In the genomic region with DNA sequence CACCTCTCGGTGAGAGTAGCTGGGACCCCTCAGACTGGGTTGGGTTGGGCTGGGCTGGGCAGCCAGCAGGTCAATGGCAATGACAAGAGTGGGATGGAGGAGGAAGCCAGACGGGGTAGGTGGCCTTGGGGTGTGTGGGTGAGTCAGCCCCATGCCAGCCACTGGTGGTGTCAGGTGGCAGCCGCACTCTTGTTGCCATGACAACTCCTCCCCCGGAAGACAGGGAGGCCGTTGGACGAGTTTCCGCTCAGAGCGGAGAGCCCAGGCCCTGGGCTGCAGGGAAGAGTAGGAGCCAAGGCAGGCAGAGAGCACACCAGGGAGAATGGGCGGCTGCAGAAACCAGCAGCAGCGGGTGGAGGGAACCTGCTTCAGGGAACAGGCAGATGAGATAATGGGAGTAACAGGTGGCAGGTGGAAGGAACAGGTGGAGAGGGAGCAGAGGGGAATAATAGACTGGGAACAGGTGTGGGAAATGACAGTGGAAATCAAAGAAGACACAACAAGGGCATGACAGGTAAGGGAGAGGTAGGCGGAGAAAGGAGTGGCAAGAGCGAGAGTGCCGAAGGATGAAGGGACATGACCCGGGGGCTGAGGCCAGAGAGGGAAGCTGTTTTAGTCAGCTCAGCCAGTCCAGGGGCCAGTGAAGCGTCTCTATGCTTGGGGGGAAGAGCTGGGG, we compare ENCODE assay signal across 1 cellular context.
A peak's percentile ranks its signal among the peaks of the same experiment; 100 is the strongest.
TF ChIP-seq lines count a peak whose summit lies in the region.

No MANE protein-coding gene starts in this region.

TF ChIP-seq in HepG2, 621 proteins besides CTCF, POLR2A, EP300 and RAD21 (continued from another document and continues in another):
- TF ChIP-seq THRA (CRISPR knock-in tag; IDR thresholded peaks at IDR 0.05; ENCODE audit: borderline replicate concordance) (no peak), MYPOP (CRISPR knock-in tag; IDR thresholded peaks at IDR 0.05) (no peak), MYC (CRISPR knock-in tag; IDR thresholded peaks at IDR 0.05; ENCODE audit: borderline replicate concordance) (no peak), ZBTB14 (CRISPR knock-in tag; IDR thresholded peaks at IDR 0.05) (no peak), NR2F2 (IDR thresholded peaks at IDR 0.05; ENCODE audit: borderline replicate concordance, low read depth) (no peak), ZNF619 (CRISPR knock-in tag; IDR thresholded peaks at IDR 0.05) (no peak), CHD2 (IDR thresholded peaks at IDR 0.05; ENCODE audit: low read depth, low read length) (no peak), AGO2 (optimal IDR thresholded peaks at IDR 0.05; ENCODE audit: low read depth, low read length) (no peak), ZKSCAN5 (CRISPR knock-in tag; IDR thresholded peaks at IDR 0.05) (no peak), KLF9 (CRISPR knock-in tag; IDR thresholded peaks at IDR 0.05; ENCODE audit: low read depth) (no peak), ZNF251 (CRISPR knock-in tag; IDR thresholded peaks at IDR 0.05) (no peak), RFXANK (CRISPR knock-in tag; IDR thresholded peaks at IDR 0.05) (no peak), CHCHD3 (CRISPR knock-in tag; IDR thresholded peaks at IDR 0.05) (no peak), ZFP41 (CRISPR knock-in tag; IDR thresholded peaks at IDR 0.05; ENCODE audit: borderline replicate concordance) (no peak), ZSCAN22 (CRISPR knock-in tag; IDR thresholded peaks at IDR 0.05) (no peak), ZNF788 (CRISPR knock-in tag; IDR thresholded peaks at IDR 0.05; ENCODE audit: borderline replicate concordance) (no peak), ZNF34 (CRISPR knock-in tag; IDR thresholded peaks at IDR 0.05; ENCODE audit: borderline replicate concordance) (no peak), LRRFIP1 (CRISPR knock-in tag; conservative IDR thresholded peaks at IDR 0.05) (no peak), ZNF230 (CRISPR knock-in tag; IDR thresholded peaks at IDR 0.05) (no peak), ZNF574 (CRISPR knock-in tag; IDR thresholded peaks at IDR 0.05) (no peak), KLF12 (CRISPR knock-in tag; IDR thresholded peaks at IDR 0.05; ENCODE audit: borderline replicate concordance) (no peak), MXI1 (IDR thresholded peaks at IDR 0.05; ENCODE audit: borderline replicate concordance, low read depth, low read length) (peak; percentile 97; the same call in 2 of the 3 replicates), ZNF607 (CRISPR knock-in tag; IDR thresholded peaks at IDR 0.05; ENCODE audit: borderline replicate concordance) (no peak), ZFAT (CRISPR knock-in tag; conservative IDR thresholded peaks at IDR 0.05) (no peak), FOXK2 (IDR thresholded peaks at IDR 0.05) (no peak), KDM6A (CRISPR knock-in tag; IDR thresholded peaks at IDR 0.05; ENCODE audit: low read depth) (no peak), ZNF644 (CRISPR knock-in tag; IDR thresholded peaks at IDR 0.05; ENCODE audit: low read depth) (0 out of 2 replicates have a peak, but pooled peaks have one; percentile 9), SRSF4 (IDR thresholded peaks at IDR 0.05; ENCODE audit: low read depth, low read length, poor library complexity, severe bottlenecking) (no peak), ZNF672 (CRISPR knock-in tag; IDR thresholded peaks at IDR 0.05) (no peak), ZNF160 (CRISPR knock-in tag; IDR thresholded peaks at IDR 0.05) (no peak), CREM (IDR thresholded peaks at IDR 0.05) (no peak), CREM (CRISPR knock-in tag; IDR thresholded peaks at IDR 0.05) (no peak), MIXL1 (CRISPR knock-in tag; IDR thresholded peaks at IDR 0.05) (no peak), PHF5A (CRISPR knock-in tag; IDR thresholded peaks at IDR 0.05; ENCODE audit: low read depth, unreplicated experiment) (no peak), HDAC2 (CRISPR knock-in tag; IDR thresholded peaks at IDR 0.05) (no peak), SOX13 (IDR thresholded peaks at IDR 0.05) (no peak), SOX13 (CRISPR knock-in tag; conservative IDR thresholded peaks at IDR 0.05 in 1 of 2, IDR thresholded peaks at IDR 0.05 in 1 of 2) (no peak), ZNF724P (CRISPR knock-in tag; IDR thresholded peaks at IDR 0.05; ENCODE audit: borderline replicate concordance) (no peak), RBFOX2 (IDR thresholded peaks at IDR 0.05; ENCODE audit: low read depth, low read length) (no peak), ARID2 (CRISPR knock-in tag; IDR thresholded peaks at IDR 0.05; ENCODE audit: borderline replicate concordance) (no peak), HNRNPLL (IDR thresholded peaks at IDR 0.05; ENCODE audit: low read depth, low read length, poor library complexity, severe bottlenecking) (peak; percentile 96), ZNF382 (CRISPR knock-in tag; IDR thresholded peaks at IDR 0.05; ENCODE audit: borderline replicate concordance) (no peak), FOXA1 (IDR thresholded peaks at IDR 0.05) (no peak), FOXA1 (CRISPR knock-in tag; IDR thresholded peaks at IDR 0.05) (no peak), HNRNPUL1 (IDR thresholded peaks at IDR 0.05; ENCODE audit: low read depth, low read length) (no peak), NFE2L2 (IDR thresholded peaks at IDR 0.05; ENCODE audit: low read length) (no peak), ZNF24 (IDR thresholded peaks at IDR 0.05) (no peak), ZNF10 (CRISPR knock-in tag; IDR thresholded peaks at IDR 0.05; ENCODE audit: borderline replicate concordance, low read depth) (no peak), NCOA1 (CRISPR knock-in tag; IDR thresholded peaks at IDR 0.05) (no peak), SMC3 (IDR thresholded peaks at IDR 0.05; ENCODE audit: low read length) (no peak), FOXP4 (CRISPR knock-in tag; IDR thresholded peaks at IDR 0.05) (no peak), ZFP36 (IDR thresholded peaks at IDR 0.05; ENCODE audit: borderline replicate concordance, low read depth, low read length, partially characterized antibody) (no peak), EZH2 (conservative IDR thresholded peaks at IDR 0.05; ENCODE audit: low read depth, low read length) (no peak), BRD4 (CRISPR knock-in tag; IDR thresholded peaks at IDR 0.05) (no peak), GATAD2A (CRISPR knock-in tag; IDR thresholded peaks at IDR 0.05) (peak; percentile 69), DMAP1 (CRISPR knock-in tag; IDR thresholded peaks at IDR 0.05) (no peak), ELF4 (CRISPR knock-in tag; IDR thresholded peaks at IDR 0.05; ENCODE audit: borderline replicate concordance) (no peak), GZF1 (CRISPR knock-in tag; IDR thresholded peaks at IDR 0.05) (no peak)
- TF ChIP-seq, protein P1, sequence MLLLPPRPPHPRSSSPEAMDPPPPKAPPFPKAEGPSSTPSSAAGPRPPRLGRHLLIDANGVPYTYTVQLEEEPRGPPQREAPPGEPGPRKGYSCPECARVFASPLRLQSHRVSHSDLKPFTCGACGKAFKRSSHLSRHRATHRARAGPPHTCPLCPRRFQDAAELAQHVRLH (CRISPR knock-in tag; IDR thresholded peaks at IDR 0.05; ENCODE audit: borderline replicate concordance, low read depth) = no peak
- TF ChIP-seq, protein P2, sequence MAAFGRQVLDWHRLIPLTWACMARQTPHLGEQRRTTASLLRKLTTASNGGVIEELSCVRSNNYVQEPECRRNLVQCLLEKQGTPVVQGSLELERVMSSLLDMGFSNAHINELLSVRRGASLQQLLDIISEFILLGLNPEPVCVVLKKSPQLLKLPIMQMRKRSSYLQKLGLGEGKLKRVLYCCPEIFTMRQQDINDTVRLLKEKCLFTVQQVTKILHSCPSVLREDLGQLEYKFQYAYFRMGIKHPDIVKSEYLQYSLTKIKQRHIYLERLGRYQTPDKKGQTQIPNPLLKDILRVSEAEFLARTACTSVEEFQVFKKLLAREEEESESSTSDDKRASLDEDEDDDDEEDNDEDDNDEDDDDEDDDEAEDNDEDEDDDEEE (CRISPR knock-in tag; IDR thresholded peaks at IDR 0.05) = no peak
- TF ChIP-seq, protein P3, sequence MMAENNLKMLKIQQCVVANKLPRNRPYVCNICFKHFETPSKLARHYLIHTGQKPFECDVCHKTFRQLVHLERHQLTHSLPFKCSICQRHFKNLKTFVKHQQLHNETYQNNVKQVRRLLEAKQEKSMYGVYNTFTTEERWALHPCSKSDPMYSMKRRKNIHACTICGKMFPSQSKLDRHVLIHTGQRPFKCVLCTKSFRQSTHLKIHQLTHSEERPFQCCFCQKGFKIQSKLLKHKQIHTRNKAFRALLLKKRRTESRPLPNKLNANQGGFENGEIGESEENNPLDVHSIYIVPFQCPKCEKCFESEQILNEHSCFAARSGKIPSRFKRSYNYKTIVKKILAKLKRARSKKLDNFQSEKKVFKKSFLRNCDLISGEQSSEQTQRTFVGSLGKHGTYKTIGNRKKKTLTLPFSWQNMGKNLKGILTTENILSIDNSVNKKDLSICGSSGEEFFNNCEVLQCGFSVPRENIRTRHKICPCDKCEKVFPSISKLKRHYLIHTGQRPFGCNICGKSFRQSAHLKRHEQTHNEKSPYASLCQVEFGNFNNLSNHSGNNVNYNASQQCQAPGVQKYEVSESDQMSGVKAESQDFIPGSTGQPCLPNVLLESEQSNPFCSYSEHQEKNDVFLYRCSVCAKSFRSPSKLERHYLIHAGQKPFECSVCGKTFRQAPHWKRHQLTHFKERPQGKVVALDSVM (CRISPR knock-in tag; IDR thresholded peaks at IDR 0.05) = no peak
